In the genomic region with DNA sequence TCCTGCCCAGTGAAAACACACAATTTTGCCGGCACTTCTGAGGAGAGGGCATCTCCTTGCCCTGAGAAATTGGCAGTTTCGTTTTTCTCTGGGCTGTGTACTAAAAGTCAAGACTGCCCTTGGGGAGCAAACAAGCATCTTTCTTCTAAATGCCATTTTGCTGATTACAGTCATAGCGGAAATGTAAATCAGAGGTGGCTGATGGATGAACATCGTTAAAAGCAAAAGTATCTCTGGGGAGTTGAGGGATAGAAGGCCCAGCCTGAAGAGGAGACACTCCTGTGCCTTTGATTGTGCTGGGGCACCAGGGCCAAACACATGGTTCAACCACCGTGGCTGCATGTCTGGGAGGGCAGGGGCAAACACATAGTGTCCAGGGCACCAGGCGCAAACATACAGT, we compare ENCODE assay signal across 32 cellular contexts. TPM values are rescaled to one million over a fixed set of nuclear protein-coding genes. Genes with fewer than 3 reads are reported as not detected.
"Had no signal": no experiment of that assay in that cellular context is flagged by ENCODE, and none has a peak within 500 bp of the region (broad histone marks: within the 10 kb centered on the region; RNA-seq: fewer than 3 reads in every experiment).

No MANE protein-coding gene starts in this region.

- H3K4me1 Mint-ChIP-seq: immature natural killer cell, mesothelial cell of epicardium, natural killer cell had no signal

- H3K9me3 ChIP-seq: left lung, lower lobe of right lung, pancreas, psoas muscle, right lobe of liver, tibial nerve, uterus had no signal

- FAIRE-seq: islet of Langerhans, kidney, pancreas had no signal

- H3K36me3 Mint-ChIP-seq: immature natural killer cell; mesothelial cell of epicardium; naive B cell; natural killer cell; stimulated activated memory B cell treated with anti-CD40 and anti-IgM and Interleukin-4, amounts not matched to agents 10 μg/mL and 1 μg/mL and 100 μg/mL, for 72 hours; type B pancreatic cell had no signal

- H3K27ac ChIP-seq: left lung, lower lobe of right lung, pancreas, psoas muscle, right lobe of liver, tibial nerve, uterus had no signal

- H3K36me3 ChIP-seq: left lung, lower lobe of right lung, pancreas, right lobe of liver, tibial nerve, uterus had no signal

- H3K4me2 ChIP-seq: smooth muscle cell had no signal

- ATAC-seq: left colon; left lung; lower lobe of right lung; natural killer cell; psoas muscle; right lobe of liver; stimulated activated memory B cell treated with anti-CD40 and anti-IgM and Interleukin-4, amounts not matched to agents 10 μg/mL and 1 μg/mL and 100 μg/mL, for 72 hours; stimulated activated naive CD8-positive, alpha-beta T cell treated with anti-CD3 and anti-CD28 coated beads, Interleukin-15, amount 100 ng/mL, for 72 hours had no signal

- H3K27ac Mint-ChIP-seq: immature natural killer cell; mesothelial cell of epicardium; naive B cell; natural killer cell; stimulated activated memory B cell treated with anti-CD40 and anti-IgM and Interleukin-4, amounts not matched to agents 10 μg/mL and 1 μg/mL and 100 μg/mL, for 72 hours; stimulated activated naive CD8-positive, alpha-beta T cell treated with anti-CD3 and anti-CD28 coated beads, Interleukin-15, amount 100 ng/mL, for 72 hours; type B pancreatic cell had no signal

- H3K4me1 ChIP-seq: left lung, lower lobe of right lung, psoas muscle, right lobe of liver, uterus had no signal

- H3K27me3 ChIP-seq: left lung, pancreas, right lobe of liver, tibial nerve, uterus had no signal

- H3K4me3 Mint-ChIP-seq: immature natural killer cell; mesothelial cell of epicardium; naive B cell; natural killer cell; nephron progenitor cell; stimulated activated memory B cell treated with anti-CD40 and anti-IgM and Interleukin-4, amounts not matched to agents 10 μg/mL and 1 μg/mL and 100 μg/mL, for 72 hours; stimulated activated naive CD8-positive, alpha-beta T cell treated with anti-CD3 and anti-CD28 coated beads, Interleukin-15, amount 100 ng/mL, for 72 hours; type B pancreatic cell had no signal

- DNase-seq: immature natural killer cell; kidney; left colon; left lung; lower lobe of right lung; mammary epithelial cell; mesenchymal stem cell; naive B cell; natural killer cell; nephron progenitor cell; psoas muscle; right lobe of liver; stimulated activated CD4-positive, alpha-beta T cell treated with anti-CD3 and anti-CD28 coated beads, Interleukin-1b, Interleukin-23, amount 100 ng/mL, for 48 hours; stimulated activated CD4-positive, alpha-beta T cell treated with anti-CD3 and anti-CD28 coated beads, Interleukin-2, amount 100 ng/mL, for 48 hours; stimulated activated CD4-positive, alpha-beta T cell treated with anti-CD3 and anti-CD28 coated beads, Interleukin-4, amount 100 ng/mL, for 4 hours; stimulated activated CD8-positive, alpha-beta memory T cell treated with anti-CD3 and anti-CD28 coated beads, Interleukin-4, amount 100 ng/mL, for 48 hours; stimulated activated naive CD4-positive, alpha-beta T cell treated with Interleukin-2 at 50 U/mL for 16 hours; stimulated activated naive CD8-positive, alpha-beta T cell treated with anti-CD3 and anti-CD28 coated beads, Interleukin-15, amount 100 ng/mL, for 72 hours; substantia nigra; uterus had no signal

- H3K4me3 ChIP-seq: left lung, lower lobe of right lung, pancreas, psoas muscle, right lobe of liver, smooth muscle cell, tibial nerve, uterus had no signal

- H3K9me3 Mint-ChIP-seq: immature natural killer cell; mesothelial cell of epicardium; naive B cell; natural killer cell; nephron progenitor cell; stimulated activated memory B cell treated with anti-CD40 and anti-IgM and Interleukin-4, amounts not matched to agents 10 μg/mL and 1 μg/mL and 100 μg/mL, for 72 hours; stimulated activated naive CD8-positive, alpha-beta T cell treated with anti-CD3 and anti-CD28 coated beads, Interleukin-15, amount 100 ng/mL, for 72 hours; type B pancreatic cell had no signal

RNA-seq across cellular contexts. Expression of a gene that starts 49.8 kb away (rescaled TPM):
- total RNA-seq: kidney, left colon, left lung, lower lobe of right lung, mammary epithelial cell, mesothelial cell of epicardium, mononuclear cell, natural killer cell, osteoblast, pancreas, skeletal muscle tissue, smooth muscle cell, ureter, uterus had no signal
- polyA plus RNA-seq: immature natural killer cell, liver, mammary epithelial cell, pancreas, smooth muscle cell had no signal
